In the genomic region with DNA sequence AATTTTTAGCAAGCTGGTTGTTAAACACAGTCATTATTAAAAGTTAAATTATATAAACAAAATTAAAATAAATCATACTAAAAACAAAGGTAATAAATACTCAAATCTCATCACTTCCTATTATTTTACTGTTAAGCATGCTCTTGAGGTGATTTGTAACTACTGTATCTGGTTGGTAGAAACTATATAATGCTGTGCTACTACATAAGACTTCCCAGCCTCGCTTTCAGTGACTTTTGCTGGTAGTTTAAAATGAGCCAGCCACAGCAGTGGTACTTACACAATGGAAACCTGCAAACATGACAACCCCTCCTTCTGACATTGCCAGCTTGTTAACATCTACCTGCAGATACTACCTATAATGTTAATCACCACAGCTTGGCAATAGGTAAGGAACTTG, we compare ENCODE assay signal across 12 cellular contexts.
DNase-seq lines count a peak whose midpoint lies in the region; ATAC-seq, FAIRE-seq and TF ChIP-seq lines count a peak whose summit lies in the region.
"Had no signal": no experiment of that assay in that cellular context is flagged by ENCODE, and none has a peak within 500 bp of the region (broad histone marks: within the 10 kb centered on the region; RNA-seq: fewer than 3 reads in every experiment).

No MANE protein-coding gene starts in this region.

- H3K36me3 Mint-ChIP-seq in type B pancreatic cell = no peaks in the 10 kb centered on the region

- peak; percentile 1 to 11 for ATAC-seq in activated CD4-positive, CD25-positive, alpha-beta regulatory T cell treated with anti-CD3 and anti-CD28 coated beads, Interleukin-2, amount 50 U/mL, for 24 hours
- peak; percentile 36 for ATAC-seq in HG02623 (IDR thresholded peaks at IDR 0.05; ENCODE audit: unreplicated experiment)
- peak; percentile 19 for ATAC-seq in HG03575 (IDR thresholded peaks at IDR 0.05; ENCODE audit: extremely low read depth, insufficient number of reproducible peaks, low FRiP score, unreplicated experiment)

- no peak overlapping the region for H3K4me3 Mint-ChIP-seq in type B pancreatic cell

- no peaks in the 10 kb centered on the region for H3K27me3 Mint-ChIP-seq in type B pancreatic cell

- peak overlapping the region in 1 of 3 donors; percentile 28 for H3K9ac ChIP-seq in skeletal muscle tissue (ENCODE audit: low read depth in 1 of 3, low read length in 3 of 3)

- FAIRE-seq in RCC 7860 (lab: Jason Lieb, UNC) = no peak

- TF ChIP-seq CTCF in type B pancreatic cell (conservative IDR thresholded peaks at IDR 0.05) = no peak

- peak overlapping the region; percentile 61 for H3K27ac ChIP-seq in skeletal muscle tissue (ENCODE audit: low read depth, low read length)
- H3K27ac ChIP-seq: 22Rv1 had no signal

- H3K4me1 ChIP-seq in skeletal muscle tissue (ENCODE audit: control insufficient read depth in 3 of 3, insufficient read depth in 3 of 3, low read length in 3 of 3) = peaks cover 5 to 8% (median 7%) of the 10 kb centered on the region in 3 donors

- DNase-seq in activated CD4-positive, CD25-positive, alpha-beta regulatory T cell treated with anti-CD3 and anti-CD28 coated beads, Interleukin-2, amount 50 U/mL, for 72 hours = no peak
- DNase-seq in type B pancreatic cell (ENCODE audit: extremely low spot score, unreplicated experiment) = no peak
- no peak for DNase-seq in RCC 7860 (ENCODE audit: low spot score)
- no peak for DNase-seq in AG20443 (ENCODE audit: low spot score)
- DNase-seq: mesendoderm; SHP77 treated with DMSO at 0.1 percent for 48 hours; stimulated activated CD4-positive, alpha-beta T cell treated with anti-CD3 and anti-CD28 coated beads, Interleukin-4, amount 100 ng/mL, for 4 hours had no signal

- H3K4me3 ChIP-seq in skeletal muscle tissue (ENCODE audit: low read length in 3 of 3) = no peak overlapping the region

- no peaks in the 10 kb centered on the region for H3K36me3 ChIP-seq in skeletal muscle tissue (ENCODE audit: control insufficient read depth in 3 of 3, insufficient read depth in 3 of 3, low read length in 3 of 3)

- no peaks in the 10 kb centered on the region for H3K9me3 ChIP-seq in skeletal muscle tissue (ENCODE audit: control insufficient read depth in 3 of 3, low read length in 3 of 3)

- H3K27ac Mint-ChIP-seq in type B pancreatic cell = no peak overlapping the region

- H3K27me3 ChIP-seq in skeletal muscle tissue (ENCODE audit: control insufficient read depth in 3 of 3, insufficient read depth in 3 of 3, low read length in 3 of 3) = no peaks in the 10 kb centered on the region

- peaks cover 4% of the 10 kb centered on the region for H3K4me1 Mint-ChIP-seq in type B pancreatic cell (ENCODE audit: unreplicated experiment)

- no peaks in the 10 kb centered on the region for H3K9me3 Mint-ChIP-seq in type B pancreatic cell
